Comparison of ENCODE assay signal across 1 cellular context in genomic region chr11:73676552-73676951, GRCh38. TPM values are rescaled to one million over a fixed set of nuclear protein-coding genes. Genes with fewer than 3 reads are reported as not detected.
"Had no signal": no experiment of that assay in that cellular context is flagged by ENCODE, and none has a peak within 500 bp of the region (broad histone marks: within the 10 kb centered on the region; RNA-seq: fewer than 3 reads in every experiment).

No MANE protein-coding gene starts in this region.

RNA-seq across cellular contexts. Expression of gene PLEKHB1, which starts 30.2 kb away (rescaled TPM):
- total RNA-seq: foreskin keratinocyte had no signal
